ENCODE assay signal across 1 cellular context in the genomic region with DNA sequence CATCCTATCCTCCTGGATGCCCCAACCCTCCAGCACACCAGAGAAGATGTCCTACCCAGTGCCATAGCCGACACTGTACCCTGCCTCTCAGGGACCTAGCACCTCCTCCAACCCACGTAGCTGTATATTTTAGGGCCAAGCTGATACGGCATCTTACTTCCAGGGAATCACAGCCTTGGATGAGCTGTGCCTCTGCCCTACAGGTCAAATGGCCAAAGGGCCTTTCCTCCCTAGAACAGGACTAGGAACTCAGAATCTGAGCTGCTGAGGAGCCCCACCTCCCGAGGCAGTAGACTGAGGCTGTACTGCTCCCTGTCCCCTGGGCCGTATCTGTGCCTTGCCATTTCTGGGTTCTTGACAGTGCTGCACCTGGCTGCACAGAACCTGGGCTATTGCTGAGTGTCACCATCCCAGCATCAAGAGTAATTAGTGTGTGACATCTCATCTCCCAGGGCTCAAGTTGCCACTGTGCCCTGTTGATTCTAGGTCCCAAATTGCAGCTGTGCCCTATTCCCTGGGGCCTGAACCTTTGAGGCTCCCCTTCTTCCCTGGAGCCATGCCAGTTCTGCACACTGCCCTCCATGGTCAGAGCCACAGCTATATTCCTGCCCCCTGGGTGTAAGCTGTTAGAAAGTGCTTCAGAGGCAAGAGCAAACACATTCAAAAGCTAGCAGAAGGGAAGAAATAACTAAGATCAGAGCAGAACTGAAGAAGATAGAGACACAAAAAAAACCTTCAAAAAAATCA.
TF ChIP-seq lines count a peak whose summit lies in the region.

No MANE protein-coding gene starts in this region.

TF ChIP-seq in K562, 482 proteins besides CTCF, POLR2A, EP300 and RAD21:
- TF ChIP-seq ZNF589 (CRISPR knock-in tag; IDR thresholded peaks at IDR 0.05; ENCODE audit: low read depth) = no peak
- no peak for TF ChIP-seq ZNF165 (CRISPR knock-in tag; IDR thresholded peaks at IDR 0.05; ENCODE audit: borderline replicate concordance)
